Comparison of ENCODE assay signal across 1 cellular context in genomic region chr12:118493962-118494361, GRCh38.
TF ChIP-seq lines count a peak whose summit lies in the region.

No MANE protein-coding gene starts in this region.

TF ChIP-seq in GM23338, 12 proteins besides CTCF, POLR2A, EP300 and RAD21 (continued from another document):
- TF ChIP-seq REST (IDR thresholded peaks at IDR 0.05; ENCODE audit: unreplicated experiment) (no peak), STAT1 (IDR thresholded peaks at IDR 0.05; ENCODE audit: unreplicated experiment) (no peak)
TF ChIP-seq in GM23338: peak in this region for 0.
